8 cellular contexts compared by ENCODE assay signal in genomic region chr12:116135209-116135930, GRCh38.
DNase-seq lines count a peak whose midpoint lies in the region; ATAC-seq and TF ChIP-seq lines count a peak whose summit lies in the region.
"Had no signal": no experiment of that assay in that cellular context is flagged by ENCODE, and none has a peak within 500 bp of the region (broad histone marks: within the 10 kb centered on the region; RNA-seq: fewer than 3 reads in every experiment).

No MANE protein-coding gene starts in this region.

- intact Hi-C loops in left lung (cut with DNase I): no loop called here

- H3K36me3 ChIP-seq in mesodermal cell (ENCODE audit: control insufficient read depth, insufficient read depth, low read length) (no peaks in the 10 kb centered on the region), left lung (no peaks in the 10 kb centered on the region)
- H3K36me3 ChIP-seq: gastrocnemius medialis had no signal

- H3K27ac ChIP-seq in mesodermal cell (ENCODE audit: low read depth, low read length, severe bottlenecking): peak overlapping the region; percentile 1
- H3K27ac ChIP-seq in left lung: no peak overlapping the region

- H3K4me1 ChIP-seq in mesodermal cell (ENCODE audit: control insufficient read depth, insufficient read depth, low read length, poor library complexity, severe bottlenecking): peaks cover 53% of the 10 kb centered on the region
- H3K4me1 ChIP-seq in left lung: peaks cover 4 to 94% of the 10 kb centered on the region in 2 donors

- H3K27ac Mint-ChIP-seq in activated naive CD8-positive, alpha-beta T cell treated with anti-CD3 and anti-CD28 coated beads, Interleukin-2, amount 10 ng/mL, durations not matched to agents 7 days and 5 days: peak overlapping the region; percentile 77

- no peaks in the 10 kb centered on the region for H3K27me3 ChIP-seq in left lung
- H3K27me3 ChIP-seq: gastrocnemius medialis had no signal

- ATAC-seq in activated naive CD8-positive, alpha-beta T cell treated with anti-CD3 and anti-CD28 coated beads, Interleukin-2, amount 10 ng/mL, durations not matched to agents 7 days and 5 days (ENCODE audit: low read depth): no peak
- ATAC-seq in left lung: no peak
- ATAC-seq: gastrocnemius medialis had no signal

- 100% methylated on average over 1 to 2 of the region's 3 CpGs for WGBS in mesodermal cell (ENCODE audit: insufficient coverage in 2 of 2), 2 experiments

- peaks cover 4% of the 10 kb centered on the region for H3K36me3 Mint-ChIP-seq in activated naive CD8-positive, alpha-beta T cell treated with anti-CD3 and anti-CD28 coated beads, Interleukin-2, amount 10 ng/mL, durations not matched to agents 7 days and 5 days

- peaks cover 53% of the 10 kb centered on the region for H3K4me1 Mint-ChIP-seq in activated naive CD8-positive, alpha-beta T cell treated with anti-CD3 and anti-CD28 coated beads, Interleukin-2, amount 10 ng/mL, durations not matched to agents 7 days and 5 days

- DNase-seq in Daoy (ENCODE audit: low read depth): peak; percentile 81
- DNase-seq in NCI-H1105 (lab: John Stamatoyannopoulos, UW): peak; percentile 31
- no peak for DNase-seq in activated naive CD8-positive, alpha-beta T cell treated with anti-CD3 and anti-CD28 coated beads, Interleukin-2, amount 10 ng/mL, durations not matched to agents 7 days and 5 days
- no peak for DNase-seq in left lung
- no peak for DNase-seq in NCI-H2081 treated with DMSO at 0.1 percent for 48 hours (lab: John Stamatoyannopoulos, UW)
- DNase-seq in cerebellar nuclear complex (lab: John Stamatoyannopoulos, UW): no peak
- DNase-seq: gastrocnemius medialis had no signal

- no peak for TF ChIP-seq CTCF in left lung (IDR thresholded peaks at IDR 0.05)

- POLR2A ChIA-PET in activated naive CD8-positive, alpha-beta T cell treated with anti-CD3 and anti-CD28 coated beads, Interleukin-2, amount 10 ng/mL, durations not matched to agents 7 days and 5 days (lab: Charles Lee): interaction anchor here (0.7 kb wide), 1 partner anchor 487 kb away, joined by 4 read pairs; no protein-coding TSS in a partner anchor

- H3K27me3 Mint-ChIP-seq in activated naive CD8-positive, alpha-beta T cell treated with anti-CD3 and anti-CD28 coated beads, Interleukin-2, amount 10 ng/mL, durations not matched to agents 7 days and 5 days: no peaks in the 10 kb centered on the region

- peak overlapping the region; percentile 76 for H3K4me3 Mint-ChIP-seq in activated naive CD8-positive, alpha-beta T cell treated with anti-CD3 and anti-CD28 coated beads, Interleukin-2, amount 10 ng/mL, durations not matched to agents 7 days and 5 days

- H3K9me3 ChIP-seq in mesodermal cell (ENCODE audit: control insufficient read depth, low read length): no peaks in the 10 kb centered on the region
- H3K9me3 ChIP-seq in left lung: no peaks in the 10 kb centered on the region
- H3K9me3 ChIP-seq: gastrocnemius medialis had no signal

- H3K4me3 ChIP-seq in mesodermal cell (ENCODE audit: extremely low read depth, insufficient read depth, low read length, poor library complexity, severe bottlenecking) (no peak overlapping the region), left lung (no peak overlapping the region)
- H3K4me3 ChIP-seq: gastrocnemius medialis had no signal

- no peaks in the 10 kb centered on the region for H3K9me3 Mint-ChIP-seq in activated naive CD8-positive, alpha-beta T cell treated with anti-CD3 and anti-CD28 coated beads, Interleukin-2, amount 10 ng/mL, durations not matched to agents 7 days and 5 days

Comparison
In these comparisons a context has a peak if more than half of its experiments do, and no peak if none do; other contexts are left out.
1. DNase-seq: peak in Daoy (single experiment) and NCI-H1105 (single experiment); none in activated naive CD8-positive, alpha-beta T cell treated with anti-CD3 and anti-CD28 coated beads, Interleukin-2, amount 10 ng/mL, durations not matched to agents 7 days and 5 days (single experiment), left lung (0 of 2), NCI-H2081 treated with DMSO at 0.1 percent for 48 hours (single experiment) and cerebellar nuclear complex (0 of 2).